1 cellular context compared by ENCODE assay signal in the genomic region with DNA sequence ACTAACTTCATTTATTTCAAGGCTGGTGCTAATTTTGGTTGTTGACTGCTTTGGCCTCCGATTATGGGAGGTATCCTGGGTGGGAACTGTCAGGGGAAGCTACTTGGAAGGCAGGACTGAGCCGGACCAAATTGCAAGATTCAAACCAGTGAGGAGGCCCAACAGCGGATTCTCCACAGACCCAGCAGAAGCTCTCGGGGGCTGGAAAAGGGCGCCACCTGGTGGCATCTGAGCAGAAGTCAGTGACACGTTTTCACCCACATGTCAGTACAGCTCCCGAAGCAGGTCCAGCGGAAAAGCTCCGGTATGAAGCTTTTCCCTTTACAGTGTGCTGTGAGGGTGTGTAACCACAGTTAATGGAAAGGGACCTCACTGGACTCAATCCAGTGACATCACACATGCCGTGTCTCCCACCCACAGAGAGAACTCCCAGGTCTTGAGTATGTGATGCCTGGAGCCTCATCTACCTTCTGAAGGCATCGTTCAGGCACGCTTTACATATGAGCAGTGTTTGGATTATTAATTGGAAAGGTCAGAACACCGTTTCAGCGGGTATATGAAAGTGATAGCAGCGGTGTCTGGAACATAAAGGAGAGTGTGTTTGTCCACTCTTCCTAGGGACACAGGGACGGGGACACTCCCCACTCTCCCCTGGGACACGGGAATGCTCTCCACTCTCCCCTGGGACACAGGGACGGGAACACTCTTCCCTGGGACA.
TF ChIP-seq lines count a peak whose summit lies in the region.

No MANE protein-coding gene starts in this region.

TF ChIP-seq in SK-N-SH treated with all-trans-retinoic acid at 6 μM for 48 hours, 23 proteins besides CTCF, POLR2A, EP300 and RAD21 (continued from another document):
- TF ChIP-seq, protein P1, sequence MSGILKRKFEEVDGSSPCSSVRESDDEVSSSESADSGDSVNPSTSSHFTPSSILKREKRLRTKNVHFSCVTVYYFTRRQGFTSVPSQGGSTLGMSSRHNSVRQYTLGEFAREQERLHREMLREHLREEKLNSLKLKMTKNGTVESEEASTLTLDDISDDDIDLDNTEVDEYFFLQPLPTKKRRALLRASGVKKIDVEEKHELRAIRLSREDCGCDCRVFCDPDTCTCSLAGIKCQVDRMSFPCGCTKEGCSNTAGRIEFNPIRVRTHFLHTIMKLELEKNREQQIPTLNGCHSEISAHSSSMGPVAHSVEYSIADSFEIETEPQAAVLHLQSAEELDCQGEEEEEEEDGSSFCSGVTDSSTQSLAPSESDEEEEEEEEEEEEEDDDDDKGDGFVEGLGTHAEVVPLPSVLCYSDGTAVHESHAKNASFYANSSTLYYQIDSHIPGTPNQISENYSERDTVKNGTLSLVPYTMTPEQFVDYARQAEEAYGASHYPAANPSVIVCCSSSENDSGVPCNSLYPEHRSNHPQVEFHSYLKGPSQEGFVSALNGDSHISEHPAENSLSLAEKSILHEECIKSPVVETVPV (CRISPR knock-in tag; IDR thresholded peaks at IDR 0.05), result no peak
